Comparison of ENCODE assay signal across 8 cellular contexts in the genomic region with DNA sequence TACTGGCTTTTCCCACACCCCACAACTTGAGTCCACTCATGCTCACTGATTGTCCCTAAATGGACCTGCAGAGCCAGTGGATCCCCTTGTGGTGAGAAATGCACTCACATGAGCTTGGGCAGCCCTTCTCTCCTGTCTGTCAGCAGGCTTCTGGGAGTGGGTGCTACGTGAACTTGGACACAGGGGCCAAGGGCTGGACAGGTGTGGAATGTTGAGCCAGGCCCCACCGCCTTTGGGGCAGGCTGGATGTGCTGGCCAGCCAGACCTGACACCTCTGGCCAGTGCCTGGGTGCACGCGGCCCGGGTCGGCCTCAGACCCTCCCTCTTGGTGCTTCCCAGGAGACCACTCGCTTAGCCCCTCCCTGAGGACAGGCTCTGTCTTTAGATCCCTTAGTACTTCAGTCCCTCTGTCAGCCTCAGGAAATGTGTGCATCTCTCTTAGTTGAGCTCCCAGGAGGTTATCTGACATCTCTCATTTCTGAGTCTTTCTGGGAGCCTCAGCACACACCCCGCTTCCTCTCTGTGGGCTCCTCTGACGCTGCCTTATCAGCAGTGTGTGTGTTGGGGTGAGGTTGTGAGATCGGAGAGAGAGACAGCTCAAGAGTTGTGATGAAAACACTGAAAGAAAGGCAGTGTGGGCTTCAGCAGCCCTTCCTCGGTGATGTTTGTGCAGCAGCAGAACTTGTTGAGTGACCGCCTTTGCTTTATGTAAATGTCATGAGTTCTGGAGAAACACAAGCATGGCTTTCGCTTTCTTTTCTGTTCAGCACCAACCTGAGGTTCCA.
DNase-seq lines count a peak whose midpoint lies in the region; ATAC-seq and TF ChIP-seq lines count a peak whose summit lies in the region.

No MANE protein-coding gene starts in this region.

- ATAC-seq in HG03432 (IDR thresholded peaks at IDR 0.05; ENCODE audit: unreplicated experiment): peak; percentile 72

- no peaks in the 10 kb centered on the region for H3K36me3 ChIP-seq in BE2C

- H3K27me3 ChIP-seq in BE2C: no peaks in the 10 kb centered on the region

- H3K4me3 ChIP-seq in BE2C (ENCODE audit: low read depth, low read length) (no peak overlapping the region), epithelial cell of esophagus (ENCODE audit: low read length) (no peak overlapping the region)

- H3K4me1 ChIP-seq in BE2C: no peaks in the 10 kb centered on the region

- no peaks in the 10 kb centered on the region for H3K9me3 ChIP-seq in BE2C

- TF ChIP-seq CTCF in BE2C (IDR thresholded peaks at IDR 0.05; ENCODE audit: low read depth, low read length): peak; percentile 23; the same call in 1 of the 2 replicates
- TF ChIP-seq CTCF in epithelial cell of esophagus (IDR thresholded peaks at IDR 0.05; ENCODE audit: insufficient read depth, low read depth, low read length, missing control alignments): peak; percentile 24

- DNase-seq in BE2C: no peak
- peak; percentile 41 for DNase-seq in GM19240 (ENCODE audit: insufficient read length, low spot score)
- DNase-seq in activated CD4-positive, alpha-beta T cell treated with anti-CD3 and anti-CD28 coated beads for 48 hours: peak; percentile 75
- DNase-seq in epithelial cell of esophagus (ENCODE audit: low read depth): no peak
- peak; percentile 19 to 36 for DNase-seq in stimulated activated CD4-positive, alpha-beta T cell treated with anti-CD3 and anti-CD28 coated beads, Interleukin-1b, Interleukin-23, amount 100 ng/mL, for 4 hours (ENCODE audit: low read depth in 2 of 2)
- no peak for DNase-seq in SIG-M5 (lab: John Stamatoyannopoulos, UW)
- no peak for DNase-seq in OCI-M2 (lab: John Stamatoyannopoulos, UW; ENCODE audit: unreplicated experiment)

Comparison
In these comparisons a context has a peak if more than half of its experiments do, and no peak if none do; other contexts are left out.
1. DNase-seq: peak in GM19240 (single experiment), activated CD4-positive, alpha-beta T cell treated with anti-CD3 and anti-CD28 coated beads for 48 hours (single experiment) and stimulated activated CD4-positive, alpha-beta T cell treated with anti-CD3 and anti-CD28 coated beads, Interleukin-1b, Interleukin-23, amount 100 ng/mL, for 4 hours (2 of 2); none in BE2C (single experiment), epithelial cell of esophagus (single experiment), SIG-M5 (single experiment) and OCI-M2 (single experiment).